ENCODE assay signal across 28 cellular contexts in the genomic region with DNA sequence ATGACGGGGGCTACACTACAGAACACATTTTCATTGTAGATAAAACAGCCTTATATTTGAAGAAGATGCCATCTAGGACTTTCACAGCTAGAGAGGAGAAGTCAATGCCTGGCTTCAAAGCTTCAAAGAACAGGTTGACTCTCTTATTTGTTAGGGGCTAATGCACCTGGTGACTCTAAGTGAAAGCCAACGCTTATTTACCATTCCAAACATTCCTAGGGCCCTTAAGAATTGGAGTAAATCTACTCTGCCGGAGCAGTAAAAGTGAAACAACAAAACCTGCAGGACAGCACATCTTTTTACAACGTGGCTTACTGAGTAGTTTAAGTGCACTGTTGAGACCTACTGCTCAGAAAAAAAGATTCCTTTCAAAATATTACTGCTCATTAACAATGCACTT.
"Had no signal": no experiment of that assay in that cellular context is flagged by ENCODE, and none has a peak within 500 bp of the region (broad histone marks: within the 10 kb centered on the region; RNA-seq: fewer than 3 reads in every experiment).

No MANE protein-coding gene starts in this region.

- ATAC-seq: left colon; left lung; psoas muscle; right lobe of liver; stimulated activated memory B cell treated with anti-CD40 and anti-IgM and Interleukin-4, amounts not matched to agents 10 μg/mL and 1 μg/mL and 100 μg/mL, for 72 hours; stimulated activated naive CD8-positive, alpha-beta T cell treated with anti-CD3 and anti-CD28 coated beads, Interleukin-15, amount 100 ng/mL, for 72 hours had no signal

- H3K27me3 Mint-ChIP-seq: stimulated activated memory B cell treated with anti-CD40 and anti-IgM and Interleukin-4, amounts not matched to agents 10 μg/mL and 1 μg/mL and 100 μg/mL, for 72 hours; stimulated activated naive CD8-positive, alpha-beta T cell treated with anti-CD3 and anti-CD28 coated beads, Interleukin-15, amount 100 ng/mL, for 72 hours had no signal

- H3K36me3 ChIP-seq: left lung, lower lobe of right lung, right lobe of liver, tibial nerve, vagina had no signal

- DNase-seq: immature natural killer cell; kidney; left colon; left lung; lower lobe of right lung; mammary epithelial cell; mesendoderm; naive B cell; nucleus accumbens; psoas muscle; right lobe of liver; stimulated activated CD4-positive, alpha-beta T cell treated with anti-CD3 and anti-CD28 coated beads, Interleukin-1b, Interleukin-23, amount 100 ng/mL, for 48 hours; stimulated activated CD4-positive, alpha-beta T cell treated with anti-CD3 and anti-CD28 coated beads, Interleukin-2, amount 100 ng/mL, for 48 hours; stimulated activated CD4-positive, alpha-beta T cell treated with anti-CD3 and anti-CD28 coated beads, Interleukin-4, amount 100 ng/mL, for 4 hours; stimulated activated CD8-positive, alpha-beta memory T cell treated with anti-CD3 and anti-CD28 coated beads, Interleukin-4, amount 100 ng/mL, for 48 hours; stimulated activated naive CD4-positive, alpha-beta T cell treated with Interleukin-2 at 50 U/mL for 16 hours; stimulated activated naive CD8-positive, alpha-beta T cell treated with anti-CD3 and anti-CD28 coated beads, Interleukin-15, amount 100 ng/mL, for 72 hours; substantia nigra had no signal

- H3K4me1 Mint-ChIP-seq: immature natural killer cell; naive B cell; neural crest cell; stimulated activated naive CD8-positive, alpha-beta T cell treated with anti-CD3 and anti-CD28 coated beads, Interleukin-15, amount 100 ng/mL, for 72 hours had no signal

- H3K36me3 Mint-ChIP-seq: immature natural killer cell; naive B cell; stimulated activated memory B cell treated with anti-CD40 and anti-IgM and Interleukin-4, amounts not matched to agents 10 μg/mL and 1 μg/mL and 100 μg/mL, for 72 hours had no signal

- H3K27ac Mint-ChIP-seq: immature natural killer cell; mesothelial cell of epicardium; naive B cell; nephron; stimulated activated memory B cell treated with anti-CD40 and anti-IgM and Interleukin-4, amounts not matched to agents 10 μg/mL and 1 μg/mL and 100 μg/mL, for 72 hours; stimulated activated naive CD8-positive, alpha-beta T cell treated with anti-CD3 and anti-CD28 coated beads, Interleukin-15, amount 100 ng/mL, for 72 hours; type B pancreatic cell had no signal

- H2AFZ ChIP-seq: hepatocyte, parathyroid adenoma had no signal

- H3K9ac ChIP-seq: parathyroid adenoma had no signal

- H3K27ac ChIP-seq: hepatocyte, left lung, lower lobe of right lung, parathyroid adenoma, psoas muscle, right lobe of liver, tibial nerve, vagina had no signal

- H3K9me3 ChIP-seq: lower lobe of right lung, psoas muscle, right lobe of liver, vagina had no signal

- H3K27me3 ChIP-seq: hepatocyte, left lung, right lobe of liver, tibial nerve, vagina had no signal

- H3K4me3 Mint-ChIP-seq: immature natural killer cell; mesothelial cell of epicardium; naive B cell; nephron; neural crest cell; stimulated activated memory B cell treated with anti-CD40 and anti-IgM and Interleukin-4, amounts not matched to agents 10 μg/mL and 1 μg/mL and 100 μg/mL, for 72 hours; stimulated activated naive CD8-positive, alpha-beta T cell treated with anti-CD3 and anti-CD28 coated beads, Interleukin-15, amount 100 ng/mL, for 72 hours; type B pancreatic cell had no signal

- H3K4me3 ChIP-seq: hepatocyte, left lung, lower lobe of right lung, psoas muscle, right lobe of liver, smooth muscle cell, tibial nerve, vagina had no signal

- H3K79me2 ChIP-seq: parathyroid adenoma had no signal

- H3K4me1 ChIP-seq: left lung, lower lobe of right lung, parathyroid adenoma, psoas muscle, right lobe of liver, vagina had no signal

- H3K4me2 ChIP-seq: hepatocyte, smooth muscle cell had no signal

- H3K9me3 Mint-ChIP-seq: naive B cell; stimulated activated memory B cell treated with anti-CD40 and anti-IgM and Interleukin-4, amounts not matched to agents 10 μg/mL and 1 μg/mL and 100 μg/mL, for 72 hours had no signal
